In genomic region chr19:37045140-37045539, GRCh38 we compare ENCODE assay signal across 10 cellular contexts. TPM values are rescaled to one million over a fixed set of nuclear protein-coding genes. Genes with fewer than 3 reads are reported as not detected.
"Had no signal": no experiment of that assay in that cellular context is flagged by ENCODE, and none has a peak within 500 bp of the region (broad histone marks: within the 10 kb centered on the region; RNA-seq: fewer than 3 reads in every experiment).

No MANE protein-coding gene starts in this region.

- H3K4me3 Mint-ChIP-seq: IgD-negative memory B cell had no signal

- H3K4me2 ChIP-seq: KMS-11 had no signal

- H3K27ac Mint-ChIP-seq: IgD-negative memory B cell had no signal

- FAIRE-seq: HepG2, HTR-8/SVneo, K562 had no signal

- H3K4me3 ChIP-seq: K562 had no signal

- H3K4me1 Mint-ChIP-seq: IgD-negative memory B cell had no signal

- H3K27ac ChIP-seq: HL-60, KMS-11 had no signal

- H3K27me3 Mint-ChIP-seq: IgD-negative memory B cell had no signal

- ATAC-seq: HepG2, K562 had no signal

- DNase-seq: IMR-90, KBM-7, KG1 had no signal

- H3K36me3 Mint-ChIP-seq: IgD-negative memory B cell had no signal

RNA-seq across cellular contexts. Expression of gene ZNF420, which starts 33.1 kb away (rescaled TPM):
- total RNA-seq: HT-29 had no signal
